ENCODE assay signal across 1 cellular context in genomic region chr12:132522586-132523380, GRCh38.
TF ChIP-seq lines count a peak whose summit lies in the region.

No MANE protein-coding gene starts in this region.

TF ChIP-seq in Ishikawa, 13 proteins besides CTCF, POLR2A, EP300 and RAD21 (continued from another document):
- no peak for TF ChIP-seq ZBTB7A (IDR thresholded peaks at IDR 0.05; ENCODE audit: low read depth)
- no peak for TF ChIP-seq CREB1 (IDR thresholded peaks at IDR 0.05; ENCODE audit: low read depth)
TF ChIP-seq in Ishikawa: peak in this region for 8.
